Comparison of ENCODE assay signal across 16 cellular contexts in the genomic region with DNA sequence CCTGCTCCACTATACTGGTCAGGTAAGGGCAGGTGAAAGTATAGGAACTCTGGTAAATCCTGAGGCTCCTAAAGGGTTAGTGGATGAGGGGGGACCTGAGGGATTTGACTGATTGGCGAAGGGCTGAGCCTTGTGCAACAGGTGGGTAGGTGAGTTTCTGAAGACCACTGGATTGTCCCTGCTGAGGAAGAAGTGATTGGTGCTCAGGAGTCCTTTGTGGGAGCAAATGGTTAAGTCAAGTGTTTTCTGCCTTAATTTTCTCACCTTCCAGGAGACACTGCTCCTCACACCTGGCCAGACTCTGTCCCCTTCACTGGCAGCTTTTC.
"Had no signal": no experiment of that assay in that cellular context is flagged by ENCODE, and none has a peak within 500 bp of the region (broad histone marks: within the 10 kb centered on the region; RNA-seq: fewer than 3 reads in every experiment).

No MANE protein-coding gene starts in this region.

- H3K27me3 Mint-ChIP-seq: activated B cell treated with CpG ODN at 0.5 μM for 24 hours; activated CD4-positive, alpha-beta T cell treated with anti-CD3 and anti-CD28 coated beads, Interleukin-2, amount 10 ng/mL, durations not matched to agents 7 days and 5 days; activated naive CD8-positive, alpha-beta T cell treated with anti-CD3 and anti-CD28 coated beads for 36 hours; brain; memory B cell; progenitor cell of endocrine pancreas; stimulated activated naive CD8-positive, alpha-beta T cell treated with anti-CD3 and anti-CD28 coated beads, Interleukin-15, Interleukin-2, amounts not matched to agents 100 ng/mL and 50 ng/mL, for 24 hours had no signal

- H3K4me3 Mint-ChIP-seq: activated B cell treated with CpG ODN at 0.5 μM for 24 hours; activated CD4-positive, alpha-beta T cell treated with anti-CD3 and anti-CD28 coated beads, Interleukin-2, amount 10 ng/mL, durations not matched to agents 7 days and 5 days; activated naive CD8-positive, alpha-beta T cell treated with anti-CD3 and anti-CD28 coated beads for 36 hours; brain; memory B cell; nephron; stimulated activated naive CD8-positive, alpha-beta T cell treated with anti-CD3 and anti-CD28 coated beads, Interleukin-15, Interleukin-2, amounts not matched to agents 100 ng/mL and 50 ng/mL, for 24 hours; T-helper 2 cell treated with Interferon-gamma antibody and Interleukin-4, amounts not matched to agents 5 μg/mL and 100 μg/mL, for 36 hours had no signal

- H3K4me1 ChIP-seq: upper lobe of right lung had no signal

- H3K27me3 ChIP-seq: upper lobe of right lung had no signal

- H3K36me3 ChIP-seq: left ventricle myocardium inferior, upper lobe of right lung had no signal

- H3K4me1 Mint-ChIP-seq: brain, nephron had no signal

- H3K27ac Mint-ChIP-seq: activated B cell treated with CpG ODN at 0.5 μM for 24 hours; activated CD4-positive, alpha-beta T cell treated with anti-CD3 and anti-CD28 coated beads, Interleukin-2, amount 10 ng/mL, durations not matched to agents 7 days and 5 days; activated naive CD8-positive, alpha-beta T cell treated with anti-CD3 and anti-CD28 coated beads for 36 hours; brain; memory B cell; nephron; progenitor cell of endocrine pancreas; stimulated activated naive CD8-positive, alpha-beta T cell treated with anti-CD3 and anti-CD28 coated beads, Interleukin-15, Interleukin-2, amounts not matched to agents 100 ng/mL and 50 ng/mL, for 24 hours; T-helper 2 cell treated with Interferon-gamma antibody and Interleukin-4, amounts not matched to agents 5 μg/mL and 100 μg/mL, for 36 hours had no signal

- H3K4me3 ChIP-seq: left ventricle myocardium inferior, upper lobe of right lung had no signal

- H3K9me3 ChIP-seq: left ventricle myocardium inferior, upper lobe of right lung had no signal

- H3K27ac ChIP-seq: left ventricle myocardium inferior, upper lobe of right lung had no signal

- H3K36me3 Mint-ChIP-seq: activated naive CD8-positive, alpha-beta T cell treated with anti-CD3 and anti-CD28 coated beads for 36 hours; memory B cell had no signal

- H3K9me3 Mint-ChIP-seq: activated B cell treated with CpG ODN at 0.5 μM for 24 hours; activated CD4-positive, alpha-beta T cell treated with anti-CD3 and anti-CD28 coated beads, Interleukin-2, amount 10 ng/mL, durations not matched to agents 7 days and 5 days; activated naive CD8-positive, alpha-beta T cell treated with anti-CD3 and anti-CD28 coated beads for 36 hours; brain; memory B cell; nephron; stimulated activated naive CD8-positive, alpha-beta T cell treated with anti-CD3 and anti-CD28 coated beads, Interleukin-15, Interleukin-2, amounts not matched to agents 100 ng/mL and 50 ng/mL, for 24 hours; T-helper 2 cell treated with Interferon-gamma antibody and Interleukin-4, amounts not matched to agents 5 μg/mL and 100 μg/mL, for 36 hours had no signal

- DNase-seq: activated B cell treated with CpG ODN at 0.5 μM for 24 hours; activated CD4-positive, alpha-beta T cell treated with anti-CD3 and anti-CD28 coated beads, Interleukin-2, amount 10 ng/mL, durations not matched to agents 7 days and 5 days; activated CD8-positive, alpha-beta memory T cell treated with anti-CD3 and anti-CD28 coated beads for 24 hours; activated naive CD8-positive, alpha-beta T cell treated with anti-CD3 and anti-CD28 coated beads for 36 hours; cerebellar nuclear complex; effector memory CD4-positive, alpha-beta T cell; hippocampal formation; left ventricle myocardium inferior; occipital lobe; upper lobe of right lung had no signal
